In genomic region chr7:46169384-46169755, GRCh38 we compare ENCODE assay signal across 16 cellular contexts.
"Had no signal": no experiment of that assay in that cellular context is flagged by ENCODE, and none has a peak within 500 bp of the region (broad histone marks: within the 10 kb centered on the region; RNA-seq: fewer than 3 reads in every experiment).

No MANE protein-coding gene starts in this region.

- H3K4me3 ChIP-seq: coronary artery, hepatocyte, mucosa of descending colon, right atrium auricular region, sigmoid colon, testis, tibial nerve had no signal

- H3K36me3 ChIP-seq: right atrium auricular region, sigmoid colon, tibial nerve had no signal

- H3K27ac ChIP-seq: coronary artery, hepatocyte, right atrium auricular region, sigmoid colon, testis, tibial nerve had no signal

- H3K79me2 ChIP-seq: hepatocyte had no signal

- H3K27me3 ChIP-seq: hepatocyte, right atrium auricular region, sigmoid colon, testis, tibial nerve had no signal

- H3K4me2 ChIP-seq: hepatocyte had no signal

- H2AFZ ChIP-seq: hepatocyte had no signal

- H3K9me3 ChIP-seq: mucosa of descending colon, right atrium auricular region, sigmoid colon, testis, tibial nerve had no signal

- DNase-seq: effector CD4-positive, alpha-beta T cell; endodermal cell; erythroblast; foreskin melanocyte; head of caudate nucleus; mucosa of descending colon; naive thymus-derived CD8-positive, alpha-beta T cell; posterior cingulate gyrus; sigmoid colon; stimulated activated CD4-positive, alpha-beta T cell treated with anti-CD3 and anti-CD28 coated beads, Interleukin-2, amount 100 ng/mL, for 48 hours; stimulated activated naive CD4-positive, alpha-beta T cell treated with Interleukin-2 at 50 U/mL for 16 hours; testis had no signal
